9 cellular contexts compared by ENCODE assay signal in the genomic region with DNA sequence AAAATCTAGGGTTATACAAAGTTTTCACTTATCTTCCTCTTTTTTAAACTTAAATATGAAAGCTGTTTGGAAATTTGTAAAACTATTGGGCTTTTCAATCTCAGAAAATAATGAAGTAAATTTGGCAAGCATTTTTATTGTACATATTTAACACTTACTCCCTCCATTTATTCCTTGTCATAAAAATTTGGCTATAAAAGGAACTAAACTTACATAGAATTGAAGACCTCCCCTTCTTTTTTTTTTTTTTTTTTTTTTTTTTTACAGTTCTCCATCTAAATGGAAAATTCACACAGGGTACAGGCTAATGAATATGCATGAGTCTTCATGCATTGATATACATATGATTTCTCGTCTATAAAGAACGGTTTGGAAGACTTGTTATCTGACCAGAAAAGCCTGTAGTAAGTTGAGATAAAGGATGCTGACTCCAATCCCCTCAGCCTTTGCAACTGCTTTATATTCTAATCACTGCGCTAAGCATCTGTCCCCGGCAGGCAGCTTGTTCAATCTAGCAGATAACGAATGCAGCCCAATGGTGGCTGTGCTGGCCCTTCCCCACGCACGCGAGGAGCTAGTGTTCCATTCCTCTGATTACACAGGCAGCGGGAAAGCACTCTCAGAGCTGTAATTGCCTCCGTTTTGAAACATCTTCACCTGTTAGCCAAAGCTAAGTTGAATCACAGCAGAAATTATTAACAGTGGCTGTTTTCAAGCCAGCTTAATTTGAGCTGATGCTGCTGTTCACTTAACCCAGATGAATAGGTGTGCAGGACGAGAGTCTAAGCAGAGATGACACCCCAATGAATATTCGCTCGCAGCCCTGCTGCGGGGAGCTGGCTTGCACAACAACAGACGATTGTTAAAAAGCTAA.
DNase-seq lines count a peak whose midpoint lies in the region; ATAC-seq and TF ChIP-seq lines count a peak whose summit lies in the region.
"Had no signal": no experiment of that assay in that cellular context is flagged by ENCODE, and none has a peak within 500 bp of the region (broad histone marks: within the 10 kb centered on the region; RNA-seq: fewer than 3 reads in every experiment).

No MANE protein-coding gene starts in this region.

- 0 out of 2 replicates have a peak overlapping the region, but pooled peaks have one; percentile 11 for H3K4me3 ChIP-seq in WI38 (ENCODE audit: low read depth, low read length)

- peak overlapping the region; percentile 78 to 85 (median 81) for H3K4me3 Mint-ChIP-seq in immature natural killer cell
- H3K4me3 Mint-ChIP-seq: dendritic cell treated with granulocyte-macrophage colony-stimulating factor and Interleukin-4, amounts not matched to agents 40 ng/mL and 50 ng/mL, for 4 days had no signal

- peak overlapping the region in 1 of 6 donors; percentile 43 for H3K27ac Mint-ChIP-seq in immature natural killer cell
- H3K27ac Mint-ChIP-seq: dendritic cell treated with granulocyte-macrophage colony-stimulating factor and Interleukin-4, amounts not matched to agents 40 ng/mL and 50 ng/mL, for 4 days had no signal

- peaks cover 38 to 42% of the 10 kb centered on the region in 2 donors for H3K4me1 Mint-ChIP-seq in immature natural killer cell

- peaks cover 0 to 9% (median 0%) of the 10 kb centered on the region in 3 donors for H3K36me3 Mint-ChIP-seq in immature natural killer cell

- H3K27ac ChIP-seq in temporal lobe (ENCODE audit: low read depth, low read length) = peak overlapping the region; percentile 67

- ATAC-seq in HG02798 (IDR thresholded peaks at IDR 0.05; ENCODE audit: poor library complexity, unreplicated experiment) = peak; percentile 54
- ATAC-seq in GM21367 (IDR thresholded peaks at IDR 0.05; ENCODE audit: unreplicated experiment) = no peak
- ATAC-seq in HG03565 (IDR thresholded peaks at IDR 0.05; ENCODE audit: unreplicated experiment) = no peak
- no peak for ATAC-seq in HG03280 (IDR thresholded peaks at IDR 0.05; ENCODE audit: unreplicated experiment)

- DNase-seq in D341Med (ENCODE audit: low spot score) (peak; percentile 41), immature natural killer cell (peak in 2 of 3 donors; percentile 3 to 15)

- H3K27me3 Mint-ChIP-seq in immature natural killer cell (ENCODE audit: low read depth in 3 of 3) = no peaks in the 10 kb centered on the region

- TF ChIP-seq CTCF in WI38 (IDR thresholded peaks at IDR 0.05; ENCODE audit: low read depth, low read length) = no peak

- H3K9me3 Mint-ChIP-seq in immature natural killer cell = peaks cover 0 to 2% (median 0%) of the 10 kb centered on the region in 6 donors
